Comparison of ENCODE assay signal across 1 cellular context in the genomic region with DNA sequence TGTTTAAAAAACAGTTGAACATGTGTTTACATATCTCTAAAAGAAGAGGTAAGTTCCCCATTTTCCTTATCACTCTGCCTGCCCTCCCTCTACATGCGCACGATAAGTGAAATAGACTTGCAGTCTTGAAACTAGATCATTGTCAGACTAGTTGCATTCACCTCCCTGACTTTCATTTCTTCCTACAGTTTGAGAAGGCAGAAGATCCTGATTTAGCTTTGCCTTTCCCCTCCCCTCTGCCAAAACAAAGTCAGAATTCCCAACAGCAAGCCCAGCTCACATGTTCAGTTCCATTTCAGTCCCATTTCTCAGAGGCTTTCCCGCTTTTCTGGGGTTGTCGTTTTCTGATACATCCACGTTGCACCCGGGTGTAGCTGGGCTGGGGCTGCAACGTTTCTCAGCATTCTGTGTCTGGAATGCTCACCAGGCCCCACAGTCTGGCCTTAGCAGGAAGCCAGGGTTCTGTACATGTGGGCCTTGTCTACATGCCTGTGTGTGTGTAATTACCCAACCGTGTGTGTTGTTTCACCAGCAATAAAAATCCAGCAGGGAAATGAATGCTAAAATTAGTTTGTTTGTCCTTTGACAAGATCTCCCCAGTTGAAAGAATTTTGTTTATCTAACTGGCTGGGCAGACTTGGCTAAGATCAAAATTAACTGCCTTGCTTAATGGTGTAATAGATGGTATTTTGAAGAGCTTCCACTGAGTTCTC.
TF ChIP-seq lines count a peak whose summit lies in the region.

No MANE protein-coding gene starts in this region.

TF ChIP-seq in K562, 482 proteins besides CTCF, POLR2A, EP300 and RAD21 (continued from another document and continues in another):
- TF ChIP-seq, protein P1, sequence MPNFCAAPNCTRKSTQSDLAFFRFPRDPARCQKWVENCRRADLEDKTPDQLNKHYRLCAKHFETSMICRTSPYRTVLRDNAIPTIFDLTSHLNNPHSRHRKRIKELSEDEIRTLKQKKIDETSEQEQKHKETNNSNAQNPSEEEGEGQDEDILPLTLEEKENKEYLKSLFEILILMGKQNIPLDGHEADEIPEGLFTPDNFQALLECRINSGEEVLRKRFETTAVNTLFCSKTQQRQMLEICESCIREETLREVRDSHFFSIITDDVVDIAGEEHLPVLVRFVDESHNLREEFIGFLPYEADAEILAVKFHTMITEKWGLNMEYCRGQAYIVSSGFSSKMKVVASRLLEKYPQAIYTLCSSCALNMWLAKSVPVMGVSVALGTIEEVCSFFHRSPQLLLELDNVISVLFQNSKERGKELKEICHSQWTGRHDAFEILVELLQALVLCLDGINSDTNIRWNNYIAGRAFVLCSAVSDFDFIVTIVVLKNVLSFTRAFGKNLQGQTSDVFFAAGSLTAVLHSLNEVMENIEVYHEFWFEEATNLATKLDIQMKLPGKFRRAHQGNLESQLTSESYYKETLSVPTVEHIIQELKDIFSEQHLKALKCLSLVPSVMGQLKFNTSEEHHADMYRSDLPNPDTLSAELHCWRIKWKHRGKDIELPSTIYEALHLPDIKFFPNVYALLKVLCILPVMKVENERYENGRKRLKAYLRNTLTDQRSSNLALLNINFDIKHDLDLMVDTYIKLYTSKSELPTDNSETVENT (CRISPR knock-in tag; IDR thresholded peaks at IDR 0.05): no peak
- no peak for TF ChIP-seq BMI1 (IDR thresholded peaks at IDR 0.05; ENCODE audit: low read length)
- no peak for TF ChIP-seq ATF1 (CRISPR knock-in tag; IDR thresholded peaks at IDR 0.05)
- TF ChIP-seq ATF1 (tag; IDR thresholded peaks at IDR 0.05): peak; percentile 42; the same call in 1 of the 2 replicates
- TF ChIP-seq, protein P2, sequence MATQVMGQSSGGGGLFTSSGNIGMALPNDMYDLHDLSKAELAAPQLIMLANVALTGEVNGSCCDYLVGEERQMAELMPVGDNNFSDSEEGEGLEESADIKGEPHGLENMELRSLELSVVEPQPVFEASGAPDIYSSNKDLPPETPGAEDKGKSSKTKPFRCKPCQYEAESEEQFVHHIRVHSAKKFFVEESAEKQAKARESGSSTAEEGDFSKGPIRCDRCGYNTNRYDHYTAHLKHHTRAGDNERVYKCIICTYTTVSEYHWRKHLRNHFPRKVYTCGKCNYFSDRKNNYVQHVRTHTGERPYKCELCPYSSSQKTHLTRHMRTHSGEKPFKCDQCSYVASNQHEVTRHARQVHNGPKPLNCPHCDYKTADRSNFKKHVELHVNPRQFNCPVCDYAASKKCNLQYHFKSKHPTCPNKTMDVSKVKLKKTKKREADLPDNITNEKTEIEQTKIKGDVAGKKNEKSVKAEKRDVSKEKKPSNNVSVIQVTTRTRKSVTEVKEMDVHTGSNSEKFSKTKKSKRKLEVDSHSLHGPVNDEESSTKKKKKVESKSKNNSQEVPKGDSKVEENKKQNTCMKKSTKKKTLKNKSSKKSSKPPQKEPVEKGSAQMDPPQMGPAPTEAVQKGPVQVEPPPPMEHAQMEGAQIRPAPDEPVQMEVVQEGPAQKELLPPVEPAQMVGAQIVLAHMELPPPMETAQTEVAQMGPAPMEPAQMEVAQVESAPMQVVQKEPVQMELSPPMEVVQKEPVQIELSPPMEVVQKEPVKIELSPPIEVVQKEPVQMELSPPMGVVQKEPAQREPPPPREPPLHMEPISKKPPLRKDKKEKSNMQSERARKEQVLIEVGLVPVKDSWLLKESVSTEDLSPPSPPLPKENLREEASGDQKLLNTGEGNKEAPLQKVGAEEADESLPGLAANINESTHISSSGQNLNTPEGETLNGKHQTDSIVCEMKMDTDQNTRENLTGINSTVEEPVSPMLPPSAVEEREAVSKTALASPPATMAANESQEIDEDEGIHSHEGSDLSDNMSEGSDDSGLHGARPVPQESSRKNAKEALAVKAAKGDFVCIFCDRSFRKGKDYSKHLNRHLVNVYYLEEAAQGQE (CRISPR knock-in tag; IDR thresholded peaks at IDR 0.05; ENCODE audit: low read depth): 0 out of 2 replicates have a peak, but pooled peaks have one; percentile 36
- no peak for TF ChIP-seq YY1 (IDR thresholded peaks at IDR 0.05; ENCODE audit: borderline replicate concordance in 1 of 3, control insufficient read depth in 1 of 3, extremely low read depth in 1 of 3, insufficient read depth in 3 of 3, insufficient read length in 1 of 3, insufficient replicate concordance in 2 of 3, low read depth in 1 of 3, low read length in 2 of 3)
- TF ChIP-seq RFX5 (IDR thresholded peaks at IDR 0.05; ENCODE audit: low read depth, low read length): no peak
- TF ChIP-seq, protein P3, sequence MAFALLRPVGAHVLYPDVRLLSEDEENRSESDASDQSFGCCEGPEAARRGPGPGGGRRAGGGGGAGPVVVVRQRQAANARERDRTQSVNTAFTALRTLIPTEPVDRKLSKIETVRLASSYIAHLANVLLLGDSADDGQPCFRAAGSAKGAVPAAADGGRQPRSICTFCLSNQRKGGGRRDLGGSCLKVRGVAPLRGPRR (CRISPR knock-in tag; IDR thresholded peaks at IDR 0.05): 0 out of 2 replicates have a peak, but pooled peaks have one; percentile 7
- TF ChIP-seq, protein P4, sequence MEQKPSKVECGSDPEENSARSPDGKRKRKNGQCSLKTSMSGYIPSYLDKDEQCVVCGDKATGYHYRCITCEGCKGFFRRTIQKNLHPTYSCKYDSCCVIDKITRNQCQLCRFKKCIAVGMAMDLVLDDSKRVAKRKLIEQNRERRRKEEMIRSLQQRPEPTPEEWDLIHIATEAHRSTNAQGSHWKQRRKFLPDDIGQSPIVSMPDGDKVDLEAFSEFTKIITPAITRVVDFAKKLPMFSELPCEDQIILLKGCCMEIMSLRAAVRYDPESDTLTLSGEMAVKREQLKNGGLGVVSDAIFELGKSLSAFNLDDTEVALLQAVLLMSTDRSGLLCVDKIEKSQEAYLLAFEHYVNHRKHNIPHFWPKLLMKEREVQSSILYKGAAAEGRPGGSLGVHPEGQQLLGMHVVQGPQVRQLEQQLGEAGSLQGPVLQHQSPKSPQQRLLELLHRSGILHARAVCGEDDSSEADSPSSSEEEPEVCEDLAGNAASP (IDR thresholded peaks at IDR 0.05): no peak
- TF ChIP-seq C11orf30 (IDR thresholded peaks at IDR 0.05; ENCODE audit: low read depth): no peak
- peak; percentile 86 for TF ChIP-seq SMARCA4 (IDR thresholded peaks at IDR 0.05)
- TF ChIP-seq ZNF324 (CRISPR knock-in tag; IDR thresholded peaks at IDR 0.05): no peak
- peak; percentile 37; the same call in 1 of the 2 replicates for TF ChIP-seq HIVEP1 (CRISPR knock-in tag; IDR thresholded peaks at IDR 0.05)
- no peak for TF ChIP-seq E2F3 (CRISPR knock-in tag; IDR thresholded peaks at IDR 0.05)
- no peak for TF ChIP-seq PYGO2 (tag; IDR thresholded peaks at IDR 0.05)
- no peak for TF ChIP-seq BDP1 (IDR thresholded peaks at IDR 0.05; ENCODE audit: insufficient read depth, insufficient read length)
- TF ChIP-seq, protein P5, sequence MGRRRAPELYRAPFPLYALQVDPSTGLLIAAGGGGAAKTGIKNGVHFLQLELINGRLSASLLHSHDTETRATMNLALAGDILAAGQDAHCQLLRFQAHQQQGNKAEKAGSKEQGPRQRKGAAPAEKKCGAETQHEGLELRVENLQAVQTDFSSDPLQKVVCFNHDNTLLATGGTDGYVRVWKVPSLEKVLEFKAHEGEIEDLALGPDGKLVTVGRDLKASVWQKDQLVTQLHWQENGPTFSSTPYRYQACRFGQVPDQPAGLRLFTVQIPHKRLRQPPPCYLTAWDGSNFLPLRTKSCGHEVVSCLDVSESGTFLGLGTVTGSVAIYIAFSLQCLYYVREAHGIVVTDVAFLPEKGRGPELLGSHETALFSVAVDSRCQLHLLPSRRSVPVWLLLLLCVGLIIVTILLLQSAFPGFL (CRISPR knock-in tag; IDR thresholded peaks at IDR 0.05): no peak
- no peak for TF ChIP-seq CHCHD3 (CRISPR knock-in tag; IDR thresholded peaks at IDR 0.05)
- TF ChIP-seq, protein P6, sequence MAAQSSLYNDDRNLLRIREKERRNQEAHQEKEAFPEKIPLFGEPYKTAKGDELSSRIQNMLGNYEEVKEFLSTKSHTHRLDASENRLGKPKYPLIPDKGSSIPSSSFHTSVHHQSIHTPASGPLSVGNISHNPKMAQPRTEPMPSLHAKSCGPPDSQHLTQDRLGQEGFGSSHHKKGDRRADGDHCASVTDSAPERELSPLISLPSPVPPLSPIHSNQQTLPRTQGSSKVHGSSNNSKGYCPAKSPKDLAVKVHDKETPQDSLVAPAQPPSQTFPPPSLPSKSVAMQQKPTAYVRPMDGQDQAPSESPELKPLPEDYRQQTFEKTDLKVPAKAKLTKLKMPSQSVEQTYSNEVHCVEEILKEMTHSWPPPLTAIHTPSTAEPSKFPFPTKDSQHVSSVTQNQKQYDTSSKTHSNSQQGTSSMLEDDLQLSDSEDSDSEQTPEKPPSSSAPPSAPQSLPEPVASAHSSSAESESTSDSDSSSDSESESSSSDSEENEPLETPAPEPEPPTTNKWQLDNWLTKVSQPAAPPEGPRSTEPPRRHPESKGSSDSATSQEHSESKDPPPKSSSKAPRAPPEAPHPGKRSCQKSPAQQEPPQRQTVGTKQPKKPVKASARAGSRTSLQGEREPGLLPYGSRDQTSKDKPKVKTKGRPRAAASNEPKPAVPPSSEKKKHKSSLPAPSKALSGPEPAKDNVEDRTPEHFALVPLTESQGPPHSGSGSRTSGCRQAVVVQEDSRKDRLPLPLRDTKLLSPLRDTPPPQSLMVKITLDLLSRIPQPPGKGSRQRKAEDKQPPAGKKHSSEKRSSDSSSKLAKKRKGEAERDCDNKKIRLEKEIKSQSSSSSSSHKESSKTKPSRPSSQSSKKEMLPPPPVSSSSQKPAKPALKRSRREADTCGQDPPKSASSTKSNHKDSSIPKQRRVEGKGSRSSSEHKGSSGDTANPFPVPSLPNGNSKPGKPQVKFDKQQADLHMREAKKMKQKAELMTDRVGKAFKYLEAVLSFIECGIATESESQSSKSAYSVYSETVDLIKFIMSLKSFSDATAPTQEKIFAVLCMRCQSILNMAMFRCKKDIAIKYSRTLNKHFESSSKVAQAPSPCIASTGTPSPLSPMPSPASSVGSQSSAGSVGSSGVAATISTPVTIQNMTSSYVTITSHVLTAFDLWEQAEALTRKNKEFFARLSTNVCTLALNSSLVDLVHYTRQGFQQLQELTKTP (IDR thresholded peaks at IDR 0.05; ENCODE audit: low read depth in 1 of 2, partially characterized antibody in 2 of 2): peak; percentile 74 to 78
- TF ChIP-seq STAT5B (CRISPR knock-in tag; IDR thresholded peaks at IDR 0.05): no peak
- TF ChIP-seq, protein P7, sequence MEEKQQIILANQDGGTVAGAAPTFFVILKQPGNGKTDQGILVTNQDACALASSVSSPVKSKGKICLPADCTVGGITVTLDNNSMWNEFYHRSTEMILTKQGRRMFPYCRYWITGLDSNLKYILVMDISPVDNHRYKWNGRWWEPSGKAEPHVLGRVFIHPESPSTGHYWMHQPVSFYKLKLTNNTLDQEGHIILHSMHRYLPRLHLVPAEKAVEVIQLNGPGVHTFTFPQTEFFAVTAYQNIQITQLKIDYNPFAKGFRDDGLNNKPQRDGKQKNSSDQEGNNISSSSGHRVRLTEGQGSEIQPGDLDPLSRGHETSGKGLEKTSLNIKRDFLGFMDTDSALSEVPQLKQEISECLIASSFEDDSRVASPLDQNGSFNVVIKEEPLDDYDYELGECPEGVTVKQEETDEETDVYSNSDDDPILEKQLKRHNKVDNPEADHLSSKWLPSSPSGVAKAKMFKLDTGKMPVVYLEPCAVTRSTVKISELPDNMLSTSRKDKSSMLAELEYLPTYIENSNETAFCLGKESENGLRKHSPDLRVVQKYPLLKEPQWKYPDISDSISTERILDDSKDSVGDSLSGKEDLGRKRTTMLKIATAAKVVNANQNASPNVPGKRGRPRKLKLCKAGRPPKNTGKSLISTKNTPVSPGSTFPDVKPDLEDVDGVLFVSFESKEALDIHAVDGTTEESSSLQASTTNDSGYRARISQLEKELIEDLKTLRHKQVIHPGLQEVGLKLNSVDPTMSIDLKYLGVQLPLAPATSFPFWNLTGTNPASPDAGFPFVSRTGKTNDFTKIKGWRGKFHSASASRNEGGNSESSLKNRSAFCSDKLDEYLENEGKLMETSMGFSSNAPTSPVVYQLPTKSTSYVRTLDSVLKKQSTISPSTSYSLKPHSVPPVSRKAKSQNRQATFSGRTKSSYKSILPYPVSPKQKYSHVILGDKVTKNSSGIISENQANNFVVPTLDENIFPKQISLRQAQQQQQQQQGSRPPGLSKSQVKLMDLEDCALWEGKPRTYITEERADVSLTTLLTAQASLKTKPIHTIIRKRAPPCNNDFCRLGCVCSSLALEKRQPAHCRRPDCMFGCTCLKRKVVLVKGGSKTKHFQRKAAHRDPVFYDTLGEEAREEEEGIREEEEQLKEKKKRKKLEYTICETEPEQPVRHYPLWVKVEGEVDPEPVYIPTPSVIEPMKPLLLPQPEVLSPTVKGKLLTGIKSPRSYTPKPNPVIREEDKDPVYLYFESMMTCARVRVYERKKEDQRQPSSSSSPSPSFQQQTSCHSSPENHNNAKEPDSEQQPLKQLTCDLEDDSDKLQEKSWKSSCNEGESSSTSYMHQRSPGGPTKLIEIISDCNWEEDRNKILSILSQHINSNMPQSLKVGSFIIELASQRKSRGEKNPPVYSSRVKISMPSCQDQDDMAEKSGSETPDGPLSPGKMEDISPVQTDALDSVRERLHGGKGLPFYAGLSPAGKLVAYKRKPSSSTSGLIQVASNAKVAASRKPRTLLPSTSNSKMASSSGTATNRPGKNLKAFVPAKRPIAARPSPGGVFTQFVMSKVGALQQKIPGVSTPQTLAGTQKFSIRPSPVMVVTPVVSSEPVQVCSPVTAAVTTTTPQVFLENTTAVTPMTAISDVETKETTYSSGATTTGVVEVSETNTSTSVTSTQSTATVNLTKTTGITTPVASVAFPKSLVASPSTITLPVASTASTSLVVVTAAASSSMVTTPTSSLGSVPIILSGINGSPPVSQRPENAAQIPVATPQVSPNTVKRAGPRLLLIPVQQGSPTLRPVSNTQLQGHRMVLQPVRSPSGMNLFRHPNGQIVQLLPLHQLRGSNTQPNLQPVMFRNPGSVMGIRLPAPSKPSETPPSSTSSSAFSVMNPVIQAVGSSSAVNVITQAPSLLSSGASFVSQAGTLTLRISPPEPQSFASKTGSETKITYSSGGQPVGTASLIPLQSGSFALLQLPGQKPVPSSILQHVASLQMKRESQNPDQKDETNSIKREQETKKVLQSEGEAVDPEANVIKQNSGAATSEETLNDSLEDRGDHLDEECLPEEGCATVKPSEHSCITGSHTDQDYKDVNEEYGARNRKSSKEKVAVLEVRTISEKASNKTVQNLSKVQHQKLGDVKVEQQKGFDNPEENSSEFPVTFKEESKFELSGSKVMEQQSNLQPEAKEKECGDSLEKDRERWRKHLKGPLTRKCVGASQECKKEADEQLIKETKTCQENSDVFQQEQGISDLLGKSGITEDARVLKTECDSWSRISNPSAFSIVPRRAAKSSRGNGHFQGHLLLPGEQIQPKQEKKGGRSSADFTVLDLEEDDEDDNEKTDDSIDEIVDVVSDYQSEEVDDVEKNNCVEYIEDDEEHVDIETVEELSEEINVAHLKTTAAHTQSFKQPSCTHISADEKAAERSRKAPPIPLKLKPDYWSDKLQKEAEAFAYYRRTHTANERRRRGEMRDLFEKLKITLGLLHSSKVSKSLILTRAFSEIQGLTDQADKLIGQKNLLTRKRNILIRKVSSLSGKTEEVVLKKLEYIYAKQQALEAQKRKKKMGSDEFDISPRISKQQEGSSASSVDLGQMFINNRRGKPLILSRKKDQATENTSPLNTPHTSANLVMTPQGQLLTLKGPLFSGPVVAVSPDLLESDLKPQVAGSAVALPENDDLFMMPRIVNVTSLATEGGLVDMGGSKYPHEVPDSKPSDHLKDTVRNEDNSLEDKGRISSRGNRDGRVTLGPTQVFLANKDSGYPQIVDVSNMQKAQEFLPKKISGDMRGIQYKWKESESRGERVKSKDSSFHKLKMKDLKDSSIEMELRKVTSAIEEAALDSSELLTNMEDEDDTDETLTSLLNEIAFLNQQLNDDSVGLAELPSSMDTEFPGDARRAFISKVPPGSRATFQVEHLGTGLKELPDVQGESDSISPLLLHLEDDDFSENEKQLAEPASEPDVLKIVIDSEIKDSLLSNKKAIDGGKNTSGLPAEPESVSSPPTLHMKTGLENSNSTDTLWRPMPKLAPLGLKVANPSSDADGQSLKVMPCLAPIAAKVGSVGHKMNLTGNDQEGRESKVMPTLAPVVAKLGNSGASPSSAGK (IDR thresholded peaks at IDR 0.05): peak; percentile 86
- peak; percentile 67 for TF ChIP-seq HNRNPLL (IDR thresholded peaks at IDR 0.05; ENCODE audit: low read depth, low read length, poor library complexity, severe bottlenecking)
- TF ChIP-seq MYC (IDR thresholded peaks at IDR 0.05; ENCODE audit: low read depth, low read length): peak; percentile 70; the same call in 1 of the 2 replicates
- no peak; the same call in 1 of the 2 replicates for TF ChIP-seq MYC (CRISPR knock-in tag; IDR thresholded peaks at IDR 0.05; ENCODE audit: borderline replicate concordance, low read depth)
